1 cellular context compared by ENCODE assay signal in genomic region chr16:49912688-49913087, GRCh38.
TF ChIP-seq lines count a peak whose summit lies in the region.

No MANE protein-coding gene starts in this region.

TF ChIP-seq in H1, 55 proteins besides CTCF, POLR2A, EP300 and RAD21:
- TF ChIP-seq BCL11A (IDR thresholded peaks at IDR 0.05; ENCODE audit: low read depth in 2 of 2, low read length in 2 of 2) (no peak), HDAC2 (IDR thresholded peaks at IDR 0.05; ENCODE audit: borderline replicate concordance in 1 of 2, low read depth in 2 of 2, low read length in 2 of 2) (no peak), JUN (IDR thresholded peaks at IDR 0.05; ENCODE audit: low read depth, low read length) (no peak), USF2 (IDR thresholded peaks at IDR 0.05; ENCODE audit: low read length) (no peak), CBX5 (IDR thresholded peaks at IDR 0.05; ENCODE audit: low read depth, low read length) (no peak), TEAD4 (IDR thresholded peaks at IDR 0.05; ENCODE audit: low read depth, low read length) (no peak), RBBP5 (IDR thresholded peaks at IDR 0.05; ENCODE audit: borderline replicate concordance, low read depth, low read length) (no peak), KDM1A (IDR thresholded peaks at IDR 0.05; ENCODE audit: borderline replicate concordance, low read length) (no peak), TBP (IDR thresholded peaks at IDR 0.05; ENCODE audit: low read depth, low read length) (no peak), CEBPB (IDR thresholded peaks at IDR 0.05; ENCODE audit: low read depth, low read length) (no peak), PHF8 (conservative IDR thresholded peaks at IDR 0.05; ENCODE audit: low read depth, low read length) (no peak), SP1 (IDR thresholded peaks at IDR 0.05; ENCODE audit: low read depth, low read length) (no peak), CHD1 (IDR thresholded peaks at IDR 0.05; ENCODE audit: low read depth, low read length) (no peak), RFX5 (IDR thresholded peaks at IDR 0.05; ENCODE audit: borderline replicate concordance, low read depth, low read length) (no peak), CHD7 (IDR thresholded peaks at IDR 0.05; ENCODE audit: insufficient replicate concordance, low read length) (no peak), NANOG (IDR thresholded peaks at IDR 0.05; ENCODE audit: insufficient read depth, low read depth, low read length, poor library complexity, severe bottlenecking) (no peak), TAF1 (IDR thresholded peaks at IDR 0.05; ENCODE audit: low read depth, low read length) (no peak), SIN3A (conservative IDR thresholded peaks at IDR 0.05 in 1 of 2, IDR thresholded peaks at IDR 0.05 in 1 of 2; ENCODE audit: low read depth in 1 of 2, low read length in 2 of 2) (no peak)
